Comparison of ENCODE assay signal across 20 cellular contexts in the genomic region with DNA sequence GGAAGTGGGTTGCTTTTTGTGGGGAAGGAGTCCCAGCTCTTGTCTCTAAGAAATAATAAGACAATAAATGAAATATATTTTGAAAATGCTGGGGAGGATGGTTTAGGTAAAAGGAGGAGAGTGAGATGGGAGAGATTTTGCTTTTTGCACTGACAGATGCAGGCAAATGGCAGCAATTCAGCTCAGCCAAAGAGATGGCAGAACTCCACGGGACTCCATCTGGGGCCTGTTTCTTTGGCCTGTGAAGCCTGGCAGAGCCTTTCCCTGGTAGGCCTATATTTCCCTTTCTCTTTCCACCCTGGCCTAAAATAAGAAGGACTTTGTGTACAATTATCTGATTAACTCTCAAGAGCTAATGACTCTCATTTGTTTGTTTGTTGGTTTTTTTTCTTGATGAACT.
A peak's percentile ranks its signal among the peaks of the same experiment; 100 is the strongest.
DNase-seq lines count a peak whose midpoint lies in the region; ATAC-seq lines count a peak whose summit lies in the region.
"Had no signal": no experiment of that assay in that cellular context is flagged by ENCODE, and none has a peak within 500 bp of the region (broad histone marks: within the 10 kb centered on the region; RNA-seq: fewer than 3 reads in every experiment).

No MANE protein-coding gene starts in this region.

- no peaks in the 10 kb centered on the region for H3K36me3 Mint-ChIP-seq in activated naive CD4-positive, alpha-beta T cell treated with anti-CD3 and anti-CD28 coated beads, Interleukin-2, amount 10 ng/mL, durations not matched to agents 7 days and 5 days

- no peaks in the 10 kb centered on the region for H3K27me3 Mint-ChIP-seq in activated naive CD4-positive, alpha-beta T cell treated with anti-CD3 and anti-CD28 coated beads, Interleukin-2, amount 10 ng/mL, durations not matched to agents 7 days and 5 days
- H3K27me3 Mint-ChIP-seq: B cell had no signal

- H3K4me1 Mint-ChIP-seq in activated naive CD4-positive, alpha-beta T cell treated with anti-CD3 and anti-CD28 coated beads, Interleukin-2, amount 10 ng/mL, durations not matched to agents 7 days and 5 days, result no peaks in the 10 kb centered on the region
- H3K4me1 Mint-ChIP-seq: B cell had no signal

- H3K4me3 Mint-ChIP-seq in activated naive CD4-positive, alpha-beta T cell treated with anti-CD3 and anti-CD28 coated beads, Interleukin-2, amount 10 ng/mL, durations not matched to agents 7 days and 5 days, result no peak overlapping the region
- H3K4me3 Mint-ChIP-seq: B cell had no signal

- peaks cover 13% of the 10 kb centered on the region for H3K9me3 Mint-ChIP-seq in activated naive CD4-positive, alpha-beta T cell treated with anti-CD3 and anti-CD28 coated beads, Interleukin-2, amount 10 ng/mL, durations not matched to agents 7 days and 5 days

- no peak overlapping the region for H3K27ac Mint-ChIP-seq in activated naive CD4-positive, alpha-beta T cell treated with anti-CD3 and anti-CD28 coated beads, Interleukin-2, amount 10 ng/mL, durations not matched to agents 7 days and 5 days
- H3K27ac Mint-ChIP-seq: B cell had no signal

- no peak for ATAC-seq in GM19463 (IDR thresholded peaks at IDR 0.05; ENCODE audit: unreplicated experiment)

- CTCF ChIA-PET in activated naive CD4-positive, alpha-beta T cell treated with anti-CD3 and anti-CD28 coated beads, Interleukin-2, amount 10 ng/mL, durations not matched to agents 7 days and 5 days (lab: Charles Lee), result no interaction called here

- DNase-seq in DMS 273 (lab: John Stamatoyannopoulos, UW; ENCODE audit: unreplicated experiment) (peak; percentile 65), DMS 273 treated with DMSO at 0.1 percent for 48 hours (lab: John Stamatoyannopoulos, UW) (no peak), anterior cingulate cortex (lab: John Stamatoyannopoulos, UW) (peak in 31 of 58 donors; percentile 3 to 64 (median 20)), globus pallidus (ENCODE audit: low spot score) (peak; percentile 16), posterior cingulate gyrus (peak in 7 of 10 donors; percentile 28 to 90 (median 52)), NCI-H2171 treated with DMSO at 0.1 percent for 48 hours (lab: John Stamatoyannopoulos, UW) (no peak)
- no peak for DNase-seq in activated naive CD4-positive, alpha-beta T cell treated with anti-CD3 and anti-CD28 coated beads, Interleukin-2, amount 10 ng/mL, durations not matched to agents 7 days and 5 days
- DNase-seq: GDM1; IMR-90; MG63; NCI-H1048; NCI-H1436 treated with DMSO at 0.1 percent for 48 hours; NCI-H2107; NCI-H345; NCI-H69; NK-92 treated with Interleukin-12 subunit alpha and Interleukin-12 subunit beta, amount 100 ng/mL, for 24 hours; OCI-M1; Right ventricle myocardium superior had no signal

- intact Hi-C loops in posterior cingulate gyrus (cut with DNase I), result no loop called here

Comparison
In these comparisons a context has a peak if more than half of its experiments do, and no peak if none do; other contexts are left out.
1. DNase-seq: peak in DMS 273 (single experiment), anterior cingulate cortex (31 of 58), globus pallidus (single experiment) and posterior cingulate gyrus (7 of 10); none in DMS 273 treated with DMSO at 0.1 percent for 48 hours (single experiment), NCI-H2171 treated with DMSO at 0.1 percent for 48 hours (single experiment) and activated naive CD4-positive, alpha-beta T cell treated with anti-CD3 and anti-CD28 coated beads, Interleukin-2, amount 10 ng/mL, durations not matched to agents 7 days and 5 days (single experiment).